23 cellular contexts compared by ENCODE assay signal in genomic region chr18:56120781-56121180, GRCh38.
"Had no signal": no experiment of that assay in that cellular context is flagged by ENCODE, and none has a peak within 500 bp of the region (broad histone marks: within the 10 kb centered on the region; RNA-seq: fewer than 3 reads in every experiment).

No MANE protein-coding gene starts in this region.

- H3K9me3 ChIP-seq: colonic mucosa, esophagus squamous epithelium, gastrocnemius medialis, heart right ventricle, left lung, lower lobe of right lung had no signal

- DNase-seq: colonic mucosa; cortex of kidney; effector CD8-positive, alpha-beta T cell; effector memory CD8-positive, alpha-beta T cell; endodermal cell; erythroblast; esophagus squamous epithelium; foreskin fibroblast; foreskin melanocyte; gastrocnemius medialis; glutamatergic neuron; head of caudate nucleus; heart right ventricle; hippocampal formation; left cardiac atrium; left lung; left ventricle myocardium superior; lower lobe of right lung; mesendoderm; midbrain; naive thymus-derived CD4-positive, alpha-beta T cell had no signal

- H3K36me3 ChIP-seq: colonic mucosa, esophagus squamous epithelium, gastrocnemius medialis, heart right ventricle, left lung, lower lobe of right lung had no signal

- ATAC-seq: effector memory CD8-positive, alpha-beta T cell; esophagus mucosa; gastrocnemius medialis; heart right ventricle; left cardiac atrium; left lung; left ventricle myocardium superior; lower lobe of right lung; naive thymus-derived CD4-positive, alpha-beta T cell had no signal

- H3K27ac ChIP-seq: colonic mucosa, epithelial cell of prostate, esophagus squamous epithelium, gastrocnemius medialis, heart right ventricle, left lung, lower lobe of right lung had no signal

- H3K4me3 ChIP-seq: colonic mucosa, esophagus squamous epithelium, gastrocnemius medialis, heart right ventricle, left lung, lower lobe of right lung had no signal
